Comparison of ENCODE assay signal across 10 cellular contexts in genomic region chr1:203638076-203638475, GRCh38. TPM values are rescaled to one million over a fixed set of nuclear protein-coding genes. Genes with fewer than 3 reads are reported as not detected.
A peak's percentile ranks its signal among the peaks of the same experiment; 100 is the strongest.
DNase-seq lines count a peak whose midpoint lies in the region; ATAC-seq and TF ChIP-seq lines count a peak whose summit lies in the region.
"Had no signal": no experiment of that assay in that cellular context is flagged by ENCODE, and none has a peak within 500 bp of the region (broad histone marks: within the 10 kb centered on the region; RNA-seq: fewer than 3 reads in every experiment).

No MANE protein-coding gene starts in this region.

- ATAC-seq in heart right ventricle (peak in 2 of 8 donors; percentile 8 to 28), Right ventricle myocardium inferior (no peak), lung (ENCODE audit: insufficient read depth, low FRiP score) (no peak), HG02798 (IDR thresholded peaks at IDR 0.05; ENCODE audit: poor library complexity, unreplicated experiment) (no peak), GM18502 (IDR thresholded peaks at IDR 0.05; ENCODE audit: poor library complexity, unreplicated experiment) (no peak)

- CTCF ChIA-PET in activated CD4-positive, alpha-beta memory T cell treated with anti-CD3 and anti-CD28 coated beads, Interleukin-2, amount 10 ng/mL, durations not matched to agents 7 days and 5 days (lab: Charles Lee) = interaction anchor here (1.1 to 1.2 kb wide), 2 partner anchors 18 to 64 kb away, joined by 3 to 4 read pairs; no protein-coding TSS in a partner anchor

- H3K27ac ChIP-seq in heart right ventricle (peak overlapping the region in 9 of 10 donors; percentile 25 to 83 (median 64)), lung (ENCODE audit: low read depth in 1 of 2, low read length in 1 of 2) (peak overlapping the region; percentile 15 to 64)
- H3K27ac ChIP-seq: HL-60 had no signal

- H3K36me3 ChIP-seq in heart right ventricle (peaks cover 0 to 68% (median 11%) of the 10 kb centered on the region in 9 donors), lung (ENCODE audit: control insufficient read depth in 2 of 2, insufficient read depth in 2 of 2, low read length in 2 of 2) (peaks cover 0 to 6% of the 10 kb centered on the region in 2 donors)

- DNase-seq in heart right ventricle = no peak
- DNase-seq in Right ventricle myocardium inferior (ENCODE audit: missing footprints) = no peak
- no peak for DNase-seq in activated CD4-positive, alpha-beta memory T cell treated with anti-CD3 and anti-CD28 coated beads, Interleukin-2, amount 10 ng/mL, durations not matched to agents 7 days and 5 days
- no peak for DNase-seq in lung (ENCODE audit: low spot score)
- no peak for DNase-seq in SK-N-DZ (ENCODE audit: low spot score)
- no peak for DNase-seq in NCI-H748 (lab: John Stamatoyannopoulos, UW; ENCODE audit: unreplicated experiment)

- H3K4me1 Mint-ChIP-seq in activated CD4-positive, alpha-beta memory T cell treated with anti-CD3 and anti-CD28 coated beads, Interleukin-2, amount 10 ng/mL, durations not matched to agents 7 days and 5 days = peaks cover 62% of the 10 kb centered on the region

- H3K27me3 Mint-ChIP-seq in activated CD4-positive, alpha-beta memory T cell treated with anti-CD3 and anti-CD28 coated beads, Interleukin-2, amount 10 ng/mL, durations not matched to agents 7 days and 5 days = no peaks in the 10 kb centered on the region
- H3K27me3 Mint-ChIP-seq: type B pancreatic cell had no signal

- peak overlapping the region; percentile 49 for H3K27ac Mint-ChIP-seq in activated CD4-positive, alpha-beta memory T cell treated with anti-CD3 and anti-CD28 coated beads, Interleukin-2, amount 10 ng/mL, durations not matched to agents 7 days and 5 days

- no peaks in the 10 kb centered on the region for H3K9me3 Mint-ChIP-seq in activated CD4-positive, alpha-beta memory T cell treated with anti-CD3 and anti-CD28 coated beads, Interleukin-2, amount 10 ng/mL, durations not matched to agents 7 days and 5 days
- H3K9me3 Mint-ChIP-seq: type B pancreatic cell had no signal

- no peak overlapping the region for H3K4me3 Mint-ChIP-seq in activated CD4-positive, alpha-beta memory T cell treated with anti-CD3 and anti-CD28 coated beads, Interleukin-2, amount 10 ng/mL, durations not matched to agents 7 days and 5 days
- H3K4me3 Mint-ChIP-seq: type B pancreatic cell had no signal

- POLR2A ChIA-PET in activated CD4-positive, alpha-beta memory T cell treated with anti-CD3 and anti-CD28 coated beads, Interleukin-2, amount 10 ng/mL, durations not matched to agents 7 days and 5 days (lab: Charles Lee) = interaction anchor here (1.5 to 5.0 kb wide), 3 partner anchors 11 to 44 kb away, joined by 4 to 31 read pairs (median 9); partner anchors contain the start of gene ATP2B4

- H3K9me3 ChIP-seq in heart right ventricle = no peaks in the 10 kb centered on the region
- no peaks in the 10 kb centered on the region for H3K9me3 ChIP-seq in lung (ENCODE audit: control insufficient read depth in 2 of 2, insufficient read depth in 1 of 2, low read length in 1 of 2)

- peak overlapping the region in 1 of 10 donors; percentile 8 for H3K4me3 ChIP-seq in heart right ventricle
- no peak overlapping the region for H3K4me3 ChIP-seq in lung

- H3K27me3 ChIP-seq in heart right ventricle = no peaks in the 10 kb centered on the region
- H3K27me3 ChIP-seq in lung (ENCODE audit: control insufficient read depth, insufficient read depth) = no peaks in the 10 kb centered on the region

- intact Hi-C loops in heart right ventricle (cut with DNase I) (no loop called here), Right ventricle myocardium inferior (cut with DNase I) (no loop called here)

- WGBS in heart right ventricle, 2 donors = 50 to 52% methylated on average over 7 of the region's 7 CpGs
- WGBS in lung, 2 donors = 76 to 82% methylated on average over 7 of the region's 7 CpGs

- H3K36me3 Mint-ChIP-seq in activated CD4-positive, alpha-beta memory T cell treated with anti-CD3 and anti-CD28 coated beads, Interleukin-2, amount 10 ng/mL, durations not matched to agents 7 days and 5 days (ENCODE audit: low read depth) = peaks cover 76% of the 10 kb centered on the region

- peaks cover 23 to 95% (median 79%) of the 10 kb centered on the region in 9 donors for H3K4me1 ChIP-seq in heart right ventricle
- H3K4me1 ChIP-seq in lung (ENCODE audit: control insufficient read depth in 2 of 2, insufficient read depth in 2 of 2, low read length in 2 of 2) = peaks cover 31 to 46% of the 10 kb centered on the region in 2 donors

- no peak for TF ChIP-seq CTCF in heart right ventricle (IDR thresholded peaks at IDR 0.05)
- TF ChIP-seq CTCF in lung (IDR thresholded peaks at IDR 0.05; ENCODE audit: control extremely low read depth, extremely low read depth) = no peak

RNA-seq across cellular contexts. Expression of gene ATP2B4, which starts 11.4 kb away (rescaled TPM):
- total RNA-seq in heart right ventricle (100 to 1,000 TPM in 8 of 10 donors, 10 to 100 TPM in 2; 85.2 to 224 (median 125) TPM), Right ventricle myocardium inferior (87.1 TPM), lung (100 to 1,000 TPM in 1 of 2 donors, 10 to 100 TPM in 1; 99.6 to 145 TPM)
- polyA plus RNA-seq in heart right ventricle (10 to 100 TPM; 64.2 to 85.6 TPM), lung (10 to 100 TPM; 35.9 to 53.1 TPM)
- total RNA-seq in activated CD4-positive, alpha-beta memory T cell treated with anti-CD3 and anti-CD28 coated beads, Interleukin-2, amount 10 ng/mL, durations not matched to agents 7 days and 5 days = 100 to 1,000 TPM; 112 to 116 TPM
- 0.83 and 0.96 TPM in 2 replicates for polyA plus RNA-seq in SK-N-DZ (2014; cell fraction: cytosol; rRNA removed)
- polyA plus RNA-seq in SK-N-DZ (2014; cell fraction: nucleus; rRNA removed) = 0.80 and 0.92 TPM in 2 replicates
